ENCODE assay signal across 9 cellular contexts in the genomic region with DNA sequence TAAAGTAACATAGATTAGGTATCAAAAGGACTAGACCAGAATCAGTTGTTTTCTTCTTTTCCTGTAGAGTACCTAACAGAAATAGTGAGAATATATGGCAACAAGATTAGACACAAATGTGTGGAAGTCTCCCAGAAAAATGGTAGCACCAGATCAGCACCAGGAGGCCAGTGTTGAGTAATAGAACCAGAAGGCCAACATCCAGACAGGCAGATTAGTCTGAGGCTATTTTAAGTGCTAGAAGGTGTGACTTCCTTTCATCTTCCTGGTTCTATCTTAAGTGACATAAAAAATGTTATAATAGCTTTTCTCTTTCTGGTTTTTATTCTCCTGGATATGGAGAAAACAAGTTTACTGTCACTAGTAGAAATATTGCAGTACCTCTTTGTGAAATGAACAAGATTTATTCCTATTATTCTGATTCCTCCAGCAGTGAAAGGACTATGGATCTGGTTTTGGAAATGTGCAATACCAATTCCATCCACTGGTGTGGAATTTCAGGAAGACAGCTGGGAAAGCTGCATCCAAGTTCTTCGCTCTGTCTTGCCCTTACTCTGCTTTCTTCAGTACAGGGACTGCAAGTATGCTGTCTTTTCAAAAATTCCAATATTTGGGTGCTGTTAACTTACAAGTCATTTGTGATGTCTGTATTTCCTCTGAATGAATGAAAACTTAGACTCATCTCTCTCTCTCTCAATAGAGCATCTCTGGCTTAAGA. TPM values are rescaled to one million over a fixed set of nuclear protein-coding genes. Genes with fewer than 3 reads are reported as not detected.
A peak's percentile ranks its signal among the peaks of the same experiment; 100 is the strongest.
DNase-seq lines count a peak whose midpoint lies in the region; FAIRE-seq and TF ChIP-seq lines count a peak whose summit lies in the region.
"Had no signal": no experiment of that assay in that cellular context is flagged by ENCODE, and none has a peak within 500 bp of the region (broad histone marks: within the 10 kb centered on the region; RNA-seq: fewer than 3 reads in every experiment).

No MANE protein-coding gene starts in this region.

- FAIRE-seq in HTR-8/SVneo (lab: Jason Lieb, UNC), result no peak
- FAIRE-seq: endometrium, GM12878 had no signal

- no peak overlapping the region for H3K4me3 ChIP-seq in fibroblast of pulmonary artery (replicated peaks; ENCODE audit: low read depth, low read length)
- H3K4me3 ChIP-seq: GM12878 had no signal

- DNase-seq in A172 (ENCODE audit: low spot score) (peak; percentile 18), HTR-8/SVneo (ENCODE audit: insufficient read length, low spot score) (peak; percentile 18), fibroblast of pulmonary artery (ENCODE audit: low read depth) (peak; percentile 43), inferior parietal cortex (ENCODE audit: extremely low spot score) (no peak), NCI-H524 (lab: John Stamatoyannopoulos, UW) (no peak), amniotic stem cell (lab: John Stamatoyannopoulos, UW) (no peak)
- DNase-seq: NCI-H226 had no signal

- TF ChIP-seq CTCF in fibroblast of pulmonary artery (IDR thresholded peaks at IDR 0.05; ENCODE audit: low read length, missing control alignments), result peak; percentile 52

RNA-seq across cellular contexts. Expression of gene SHLD3, which starts 39.1 kb away (rescaled TPM):
- 9.0 and 11.4 TPM in 2 replicates for total RNA-seq in A172 (2014; rRNA removed; shearing (Covaris generic))

RNA-seq across cellular contexts. Expression of gene TRAPPC13, which starts 39.1 kb away (rescaled TPM):
- 45.8 and 52.1 TPM in 2 replicates for total RNA-seq in A172 (2014; rRNA removed; shearing (Covaris generic))

RNA-seq across cellular contexts. Expression of gene TRIM23, which starts 39.8 kb away (rescaled TPM):
- total RNA-seq in A172 (2014; rRNA removed; shearing (Covaris generic)), result 22.1 and 23.2 TPM in 2 replicates

RNA-seq across cellular contexts. Expression of gene SGTB, which starts 57.9 kb away (rescaled TPM):
- total RNA-seq in A172 (2014; rRNA removed; shearing (Covaris generic)), result 17.7 and 20.2 TPM in 2 replicates

RNA-seq across cellular contexts. Expression of gene NLN, which starts 58.0 kb away (rescaled TPM):
- total RNA-seq in A172 (2014; rRNA removed; shearing (Covaris generic)), result 48.9 and 54.7 TPM in 2 replicates

Comparison
In these comparisons a context has a peak if more than half of its experiments do, and no peak if none do; other contexts are left out.
1. DNase-seq: peak in A172 (single experiment), HTR-8/SVneo (single experiment) and fibroblast of pulmonary artery (single experiment); none in inferior parietal cortex (single experiment), NCI-H524 (0 of 2) and amniotic stem cell (single experiment).